Comparison of ENCODE assay signal across 8 cellular contexts in genomic region chr12:2739832-2740641, GRCh38. TPM values are rescaled to one million over a fixed set of nuclear protein-coding genes. Genes with fewer than 3 reads are reported as not detected.
DNase-seq lines count a peak whose midpoint lies in the region; ATAC-seq and TF ChIP-seq lines count a peak whose summit lies in the region.

No MANE protein-coding gene starts in this region.

- H3K9me3 Mint-ChIP-seq in activated T-cell treated with anti-CD3 and anti-CD28 coated beads, Interleukin-2, amount 50 U/mL, for 4 hours: no peaks in the 10 kb centered on the region

- DNase-seq in DMS153 (lab: John Stamatoyannopoulos, UW) (peak; percentile 24), NCI-H1694 (lab: John Stamatoyannopoulos, UW) (peak; percentile 80), choroid plexus epithelial cell (ENCODE audit: low read depth) (peak; percentile 60), myocyte (ENCODE audit: low read depth) (peak; percentile 49)
- DNase-seq in stimulated activated CD4-positive, alpha-beta T cell treated with anti-CD3 and anti-CD28 coated beads, Interleukin-12 subunit alpha, Interleukin-12 subunit beta, amount 100 ng/mL, for 4 hours: no peak
- no peak for DNase-seq in activated T-cell treated with anti-CD3 and anti-CD28 coated beads, Interleukin-2, amount 50 U/mL, for 4 hours

- no peaks in the 10 kb centered on the region for H3K4me1 Mint-ChIP-seq in activated T-cell treated with anti-CD3 and anti-CD28 coated beads, Interleukin-2, amount 50 U/mL, for 4 hours (ENCODE audit: low read depth)

- no peak overlapping the region for H3K4me3 ChIP-seq in choroid plexus epithelial cell (ENCODE audit: low read depth, low read length)

- H3K36me3 Mint-ChIP-seq in activated T-cell treated with anti-CD3 and anti-CD28 coated beads, Interleukin-2, amount 50 U/mL, for 4 hours (ENCODE audit: insufficient read depth): no peaks in the 10 kb centered on the region

- ATAC-seq in GM21619 (IDR thresholded peaks at IDR 0.05; ENCODE audit: unreplicated experiment): no peak
- ATAC-seq in HG03175 (IDR thresholded peaks at IDR 0.05; ENCODE audit: unreplicated experiment): no peak
- ATAC-seq in activated T-cell treated with anti-CD3 and anti-CD28 coated beads, Interleukin-2, amount 50 U/mL, for 4 hours: no peak

- peak; percentile 76 for TF ChIP-seq CTCF in choroid plexus epithelial cell (conservative IDR thresholded peaks at IDR 0.05; ENCODE audit: low read depth, low read length)

- no peak overlapping the region for H3K4me3 Mint-ChIP-seq in activated T-cell treated with anti-CD3 and anti-CD28 coated beads, Interleukin-2, amount 50 U/mL, for 4 hours

- peaks cover 14% of the 10 kb centered on the region for H3K27me3 Mint-ChIP-seq in activated T-cell treated with anti-CD3 and anti-CD28 coated beads, Interleukin-2, amount 50 U/mL, for 4 hours (ENCODE audit: low read depth)

RNA-seq across cellular contexts. Expression of gene FKBP4, which starts 54.7 kb away (rescaled TPM):
- total RNA-seq in myocyte: 56.4 and 60.6 TPM in 2 replicates
- 45.4 TPM for polyA plus RNA-seq in myocyte (2012)
- 100 to 1,000 TPM; 296 to 336 (median 319) TPM for total RNA-seq in activated T-cell treated with anti-CD3 and anti-CD28 coated beads, Interleukin-2, amount 50 U/mL, for 4 hours

Comparison
In these comparisons a context has a peak if more than half of its experiments do, and no peak if none do; other contexts are left out.
1. DNase-seq: peak in DMS153 (single experiment), NCI-H1694 (single experiment), choroid plexus epithelial cell (single experiment) and myocyte (single experiment); none in stimulated activated CD4-positive, alpha-beta T cell treated with anti-CD3 and anti-CD28 coated beads, Interleukin-12 subunit alpha, Interleukin-12 subunit beta, amount 100 ng/mL, for 4 hours (single experiment) and activated T-cell treated with anti-CD3 and anti-CD28 coated beads, Interleukin-2, amount 50 U/mL, for 4 hours (single experiment).